28 cellular contexts compared by ENCODE assay signal in genomic region chr7:107373354-107373753, GRCh38.
"Had no signal": no experiment of that assay in that cellular context is flagged by ENCODE, and none has a peak within 500 bp of the region (broad histone marks: within the 10 kb centered on the region; RNA-seq: fewer than 3 reads in every experiment).

No MANE protein-coding gene starts in this region.

- H3K27ac ChIP-seq: Peyer's patch, RWPE1, SJSA1 had no signal

- H3K27me3 ChIP-seq: Peyer's patch, SJSA1 had no signal

- H3K9me3 ChIP-seq: Peyer's patch, SJSA1 had no signal

- H3K4me3 ChIP-seq: Peyer's patch, SJSA1 had no signal

- ATAC-seq: activated CD4-positive, CD25-positive, alpha-beta regulatory T cell treated with anti-CD3 and anti-CD28 coated beads, Interleukin-2, amount 50 U/mL, for 24 hours; activated CD8-positive, alpha-beta T cell treated with anti-CD3 and anti-CD28 coated beads for 36 hours; activated naive CD4-positive, alpha-beta T cell treated with anti-CD3 and anti-CD28 coated beads, Interleukin-2, amount 50 U/mL, for 72 hours; activated naive CD8-positive, alpha-beta T cell treated with anti-CD3 and anti-CD28 coated beads, Interleukin-2, amount 50 U/mL, for 24 hours; SK-N-SH treated with all-trans-retinoic acid at 6 μM for 48 hours had no signal

- DNase-seq: activated CD4-positive, alpha-beta T cell treated with anti-CD3 and anti-CD28 coated beads for 4 hours; activated CD8-positive, alpha-beta memory T cell treated with anti-CD3 and anti-CD28 coated beads, Interleukin-2, amount 50 U/mL, for 4 hours; activated CD8-positive, alpha-beta T cell treated with anti-CD3 and anti-CD28 coated beads for 36 hours; activated effector memory CD4-positive, alpha-beta T cell treated with Interleukin-2 at 50 U/mL for 16 hours; activated naive CD4-positive, alpha-beta T cell; activated naive CD8-positive, alpha-beta T cell treated with anti-CD3 and anti-CD28 coated beads, Interleukin-2, amount 50 U/mL, for 24 hours; amniotic stem cell; MV-4-11; NCI-H1092 treated with DMSO at 0.1 percent for 48 hours; NCI-H1417 treated with DMSO at 0.1 percent for 48 hours; NCI-H1694; NCI-H2029 treated with DMSO at 0.1 percent for 48 hours; NCI-H345; NCI-H510A; NCI-H526 treated with DMSO at 0.1 percent for 48 hours; NK-92 treated with Interleukin-12 subunit alpha and Interleukin-12 subunit beta, amount 100 ng/mL, for 24 hours; OCI-M1; Peyer's patch; SHP77; SW 1271 had no signal

- H3K4me1 ChIP-seq: Peyer's patch had no signal

- H3K4me1 Mint-ChIP-seq: activated naive CD8-positive, alpha-beta T cell treated with anti-CD3 and anti-CD28 coated beads, Interleukin-2, amount 50 U/mL, for 24 hours had no signal

- H3K27me3 Mint-ChIP-seq: activated CD8-positive, alpha-beta T cell treated with anti-CD3 and anti-CD28 coated beads for 36 hours; activated naive CD8-positive, alpha-beta T cell treated with anti-CD3 and anti-CD28 coated beads, Interleukin-2, amount 50 U/mL, for 24 hours; brain; central memory CD8-positive, alpha-beta T cell had no signal

- H3K9me3 Mint-ChIP-seq: activated CD8-positive, alpha-beta T cell treated with anti-CD3 and anti-CD28 coated beads for 36 hours; activated naive CD4-positive, alpha-beta T cell treated with anti-CD3 and anti-CD28 coated beads, Interleukin-2, amount 50 U/mL, for 72 hours; activated naive CD8-positive, alpha-beta T cell treated with anti-CD3 and anti-CD28 coated beads, Interleukin-2, amount 50 U/mL, for 24 hours; activated T-helper 1 cell treated with anti-CD3 and anti-CD28 coated beads, Interleukin-12 subunit alpha, Interleukin-12 subunit beta, Interleukin-2, Interleukin-4 antibody, amounts not matched to agents 30 ng/mL and 10 ng/mL and 1 ng/mL, durations not matched to agents 14 hours and 24 hours and 36 hours; central memory CD8-positive, alpha-beta T cell had no signal

- H3K36me3 Mint-ChIP-seq: activated naive CD4-positive, alpha-beta T cell treated with anti-CD3 and anti-CD28 coated beads, Interleukin-2, amount 50 U/mL, for 72 hours; brain had no signal

- H3K27ac Mint-ChIP-seq: activated CD8-positive, alpha-beta T cell treated with anti-CD3 and anti-CD28 coated beads for 36 hours; activated naive CD4-positive, alpha-beta T cell treated with anti-CD3 and anti-CD28 coated beads, Interleukin-2, amount 50 U/mL, for 72 hours; activated naive CD8-positive, alpha-beta T cell treated with anti-CD3 and anti-CD28 coated beads, Interleukin-2, amount 50 U/mL, for 24 hours; activated T-helper 1 cell treated with anti-CD3 and anti-CD28 coated beads, Interleukin-12 subunit alpha, Interleukin-12 subunit beta, Interleukin-2, Interleukin-4 antibody, amounts not matched to agents 30 ng/mL and 10 ng/mL and 1 ng/mL, durations not matched to agents 14 hours and 24 hours and 36 hours had no signal

- H3K36me3 ChIP-seq: Peyer's patch, SJSA1 had no signal

- H3K4me3 Mint-ChIP-seq: activated CD8-positive, alpha-beta T cell treated with anti-CD3 and anti-CD28 coated beads for 36 hours; activated naive CD8-positive, alpha-beta T cell treated with anti-CD3 and anti-CD28 coated beads, Interleukin-2, amount 50 U/mL, for 24 hours; activated T-helper 1 cell treated with anti-CD3 and anti-CD28 coated beads, Interleukin-12 subunit alpha, Interleukin-12 subunit beta, Interleukin-2, Interleukin-4 antibody, amounts not matched to agents 30 ng/mL and 10 ng/mL and 1 ng/mL, durations not matched to agents 14 hours and 24 hours and 36 hours; brain; central memory CD8-positive, alpha-beta T cell had no signal
